In genomic region chr16:15482068-15482747, GRCh38 we compare ENCODE assay signal across 1 cellular context.
TF ChIP-seq lines count a peak whose summit lies in the region.

No MANE protein-coding gene starts in this region.

TF ChIP-seq in K562, 482 proteins besides CTCF, POLR2A, EP300 and RAD21 (continued from another document and continues in another):
- TF ChIP-seq, protein P1, sequence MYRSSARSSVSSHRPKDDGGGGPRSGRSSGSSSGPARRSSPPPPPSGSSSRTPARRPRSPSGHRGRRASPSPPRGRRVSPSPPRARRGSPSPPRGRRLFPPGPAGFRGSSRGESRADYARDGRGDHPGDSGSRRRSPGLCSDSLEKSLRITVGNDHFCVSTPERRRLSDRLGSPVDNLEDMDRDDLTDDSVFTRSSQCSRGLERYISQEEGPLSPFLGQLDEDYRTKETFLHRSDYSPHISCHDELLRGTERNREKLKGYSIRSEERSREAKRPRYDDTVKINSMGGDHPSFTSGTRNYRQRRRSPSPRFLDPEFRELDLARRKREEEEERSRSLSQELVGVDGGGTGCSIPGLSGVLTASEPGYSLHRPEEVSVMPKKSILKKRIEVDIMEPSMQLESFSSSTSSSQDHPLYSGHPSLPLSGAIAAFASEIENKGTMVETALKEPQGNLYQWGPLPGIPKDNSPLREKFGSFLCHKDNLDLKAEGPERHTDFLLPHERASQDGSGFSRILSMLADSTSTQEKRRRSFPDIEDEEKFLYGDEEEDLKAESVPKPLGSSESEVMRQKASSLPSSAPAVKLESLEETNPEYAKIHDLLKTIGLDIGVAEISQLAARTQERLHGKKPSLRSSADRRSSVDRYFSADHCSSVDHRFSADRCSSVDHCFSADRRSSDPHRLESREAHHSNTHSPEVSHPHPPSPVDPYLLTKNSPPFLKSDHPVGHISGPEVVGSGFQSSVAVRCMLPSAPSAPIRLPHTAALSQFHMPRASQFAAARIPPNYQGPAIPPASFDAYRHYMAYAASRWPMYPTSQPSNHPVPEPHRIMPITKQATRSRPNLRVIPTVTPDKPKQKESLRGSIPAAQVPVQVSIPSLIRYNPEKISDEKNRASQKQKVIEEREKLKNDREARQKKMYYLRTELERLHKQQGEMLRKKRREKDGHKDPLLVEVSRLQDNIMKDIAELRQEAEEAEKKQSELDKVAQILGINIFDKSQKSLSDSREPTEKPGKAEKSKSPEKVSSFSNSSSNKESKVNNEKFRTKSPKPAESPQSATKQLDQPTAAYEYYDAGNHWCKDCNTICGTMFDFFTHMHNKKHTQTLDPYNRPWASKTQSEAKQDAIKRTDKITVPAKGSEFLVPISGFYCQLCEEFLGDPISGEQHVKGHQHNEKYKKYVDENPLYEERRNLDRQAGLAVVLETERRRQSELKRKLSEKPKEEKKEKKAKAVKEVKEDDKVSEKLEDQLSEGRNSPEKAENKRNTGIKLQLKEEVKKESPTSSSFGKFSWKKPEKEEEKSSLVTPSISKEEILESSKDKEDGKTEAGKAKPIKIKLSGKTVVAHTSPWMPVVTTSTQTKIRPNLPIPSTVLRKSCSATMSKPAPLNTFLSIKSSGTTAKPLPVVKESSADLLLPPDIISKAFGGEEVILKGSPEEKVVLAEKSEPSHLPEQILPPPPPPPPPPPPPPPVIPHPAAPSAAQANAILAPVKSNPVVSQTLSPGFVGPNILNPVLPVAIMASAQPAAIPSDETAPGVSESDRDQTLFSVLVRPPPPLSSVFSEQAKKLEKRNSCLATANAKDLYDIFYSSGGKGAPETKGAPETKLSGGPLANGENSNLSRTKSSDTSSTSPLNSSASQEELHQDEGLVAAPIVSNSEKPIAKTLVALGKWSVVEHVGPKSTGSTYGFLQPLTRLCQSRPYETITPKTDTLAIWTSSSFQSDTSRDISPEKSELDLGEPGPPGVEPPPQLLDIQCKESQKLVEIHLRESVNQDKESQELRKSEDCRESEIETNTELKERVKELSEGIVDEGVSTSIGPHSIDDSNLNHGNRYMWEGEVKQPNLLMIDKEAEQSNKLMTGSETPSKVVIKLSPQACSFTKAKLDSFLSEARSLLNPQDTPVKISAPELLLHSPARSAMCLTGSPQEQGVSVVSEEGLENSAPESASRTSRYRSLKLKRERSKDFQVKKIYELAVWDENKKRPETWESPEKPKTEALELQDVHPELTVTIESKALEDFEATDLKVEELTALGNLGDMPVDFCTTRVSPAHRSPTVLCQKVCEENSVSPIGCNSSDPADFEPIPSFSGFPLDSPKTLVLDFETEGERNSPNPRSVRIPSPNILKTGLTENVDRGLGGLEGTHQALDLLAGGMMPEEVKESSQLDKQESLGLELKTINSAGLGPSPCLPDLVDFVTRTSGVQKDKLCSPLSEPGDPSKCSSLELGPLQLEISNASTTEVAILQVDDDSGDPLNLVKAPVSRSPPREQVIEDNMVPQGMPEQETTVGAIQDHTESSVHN (IDR thresholded peaks at IDR 0.05; ENCODE audit: borderline replicate concordance in 1 of 2, low read depth in 1 of 2): 0 out of 4 replicates have a peak, but pooled peaks of 1 of the 2 experiments have one; percentile 58
- TF ChIP-seq HLTF (IDR thresholded peaks at IDR 0.05) (no peak), ZEB2 (IDR thresholded peaks at IDR 0.05) (peak; percentile 66), ASH1L (IDR thresholded peaks at IDR 0.05; ENCODE audit: borderline replicate concordance, low read depth, partially characterized antibody) (no peak), MAZ (CRISPR knock-in tag; conservative IDR thresholded peaks at IDR 0.05 in 1 of 2, IDR thresholded peaks at IDR 0.05 in 1 of 2) (no peak), YY1 (IDR thresholded peaks at IDR 0.05; ENCODE audit: borderline replicate concordance in 1 of 3, control insufficient read depth in 1 of 3, extremely low read depth in 1 of 3, insufficient read depth in 3 of 3, insufficient read length in 1 of 3, insufficient replicate concordance in 2 of 3, low read depth in 1 of 3, low read length in 2 of 3) (peak in 1 of 3 experiments; percentile 24), NRF1 (conservative IDR thresholded peaks at IDR 0.05 in 1 of 2, IDR thresholded peaks at IDR 0.05 in 1 of 2) (0 out of 4 replicates have a peak, but pooled peaks of 1 of the 2 experiments have one; percentile 9), ARID1B (IDR thresholded peaks at IDR 0.05) (peak; percentile 50; the same call in 1 of the 2 replicates), COPS2 (conservative IDR thresholded peaks at IDR 0.05) (no peak), CBFA2T3 (IDR thresholded peaks at IDR 0.05) (peak; percentile 80), KLF16 (IDR thresholded peaks at IDR 0.05) (peak; percentile 1; the same call in 1 of the 2 replicates), MAFF (IDR thresholded peaks at IDR 0.05; ENCODE audit: low read length) (no peak), DPF2 (IDR thresholded peaks at IDR 0.05) (peak; percentile 49; the same call in 1 of the 2 replicates), SPI1 (IDR thresholded peaks at IDR 0.05; ENCODE audit: borderline replicate concordance, low read depth, low read length) (0 out of 2 replicates have a peak, but pooled peaks have one; percentile 36), CHD1 (IDR thresholded peaks at IDR 0.05; ENCODE audit: low read length) (no peak), EGR1 (conservative IDR thresholded peaks at IDR 0.05) (no peak), GABPB1 (CRISPR knock-in tag; IDR thresholded peaks at IDR 0.05) (no peak), RFX5 (IDR thresholded peaks at IDR 0.05; ENCODE audit: low read depth, low read length) (no peak), RCOR1 (IDR thresholded peaks at IDR 0.05; ENCODE audit: borderline replicate concordance in 1 of 2, low read depth in 2 of 2, low read length in 2 of 2) (peak in 1 of 2 experiments; percentile 55; a peak in 1 of 4 replicates), TCF3 (CRISPR knock-in tag; IDR thresholded peaks at IDR 0.05) (peak; percentile 33; the same call in 1 of the 2 replicates), RFX7 (CRISPR knock-in tag; IDR thresholded peaks at IDR 0.05) (no peak), KDM1A (IDR thresholded peaks at IDR 0.05) (peak in 1 of 2 experiments; percentile 76; a peak in 2 of 4 replicates), BMI1 (IDR thresholded peaks at IDR 0.05; ENCODE audit: low read length) (no peak), ZFP36 (IDR thresholded peaks at IDR 0.05; ENCODE audit: low read depth, low read length, partially characterized antibody) (no peak), SRSF3 (IDR thresholded peaks at IDR 0.05; ENCODE audit: insufficient read depth, low read length) (no peak), ZBTB1 (CRISPR knock-in tag; IDR thresholded peaks at IDR 0.05; ENCODE audit: borderline replicate concordance, low read depth) (no peak), FOSL1 (tag; conservative IDR thresholded peaks at IDR 0.05) (peak; percentile 87), PTBP1 (IDR thresholded peaks at IDR 0.05; ENCODE audit: low read depth, low read length) (no peak), ZBTB43 (CRISPR knock-in tag; IDR thresholded peaks at IDR 0.05) (no peak), CBFA2T2 (conservative IDR thresholded peaks at IDR 0.05) (peak; percentile 87), MAFK (IDR thresholded peaks at IDR 0.05; ENCODE audit: low read length) (no peak), WHSC1 (IDR thresholded peaks at IDR 0.05; ENCODE audit: low read length) (no peak), BRF1 (IDR thresholded peaks at IDR 0.05; ENCODE audit: borderline replicate concordance, extremely low read depth, insufficient read length) (no peak), ERF (CRISPR knock-in tag; IDR thresholded peaks at IDR 0.05) (no peak), THAP7 (CRISPR knock-in tag; IDR thresholded peaks at IDR 0.05) (no peak), MLX (CRISPR knock-in tag; conservative IDR thresholded peaks at IDR 0.05) (no peak), PYGO2 (tag; IDR thresholded peaks at IDR 0.05) (no peak), SMARCE1 (IDR thresholded peaks at IDR 0.05) (peak; percentile 57; the same call in 1 of the 2 replicates)
- TF ChIP-seq, protein P2, sequence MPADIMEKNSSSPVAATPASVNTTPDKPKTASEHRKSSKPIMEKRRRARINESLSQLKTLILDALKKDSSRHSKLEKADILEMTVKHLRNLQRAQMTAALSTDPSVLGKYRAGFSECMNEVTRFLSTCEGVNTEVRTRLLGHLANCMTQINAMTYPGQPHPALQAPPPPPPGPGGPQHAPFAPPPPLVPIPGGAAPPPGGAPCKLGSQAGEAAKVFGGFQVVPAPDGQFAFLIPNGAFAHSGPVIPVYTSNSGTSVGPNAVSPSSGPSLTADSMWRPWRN (IDR thresholded peaks at IDR 0.05; ENCODE audit: low read depth): no peak
- TF ChIP-seq, protein P3, sequence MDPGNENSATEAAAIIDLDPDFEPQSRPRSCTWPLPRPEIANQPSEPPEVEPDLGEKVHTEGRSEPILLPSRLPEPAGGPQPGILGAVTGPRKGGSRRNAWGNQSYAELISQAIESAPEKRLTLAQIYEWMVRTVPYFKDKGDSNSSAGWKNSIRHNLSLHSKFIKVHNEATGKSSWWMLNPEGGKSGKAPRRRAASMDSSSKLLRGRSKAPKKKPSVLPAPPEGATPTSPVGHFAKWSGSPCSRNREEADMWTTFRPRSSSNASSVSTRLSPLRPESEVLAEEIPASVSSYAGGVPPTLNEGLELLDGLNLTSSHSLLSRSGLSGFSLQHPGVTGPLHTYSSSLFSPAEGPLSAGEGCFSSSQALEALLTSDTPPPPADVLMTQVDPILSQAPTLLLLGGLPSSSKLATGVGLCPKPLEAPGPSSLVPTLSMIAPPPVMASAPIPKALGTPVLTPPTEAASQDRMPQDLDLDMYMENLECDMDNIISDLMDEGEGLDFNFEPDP (CRISPR knock-in tag; IDR thresholded peaks at IDR 0.05): no peak
- TF ChIP-seq, protein P4, sequence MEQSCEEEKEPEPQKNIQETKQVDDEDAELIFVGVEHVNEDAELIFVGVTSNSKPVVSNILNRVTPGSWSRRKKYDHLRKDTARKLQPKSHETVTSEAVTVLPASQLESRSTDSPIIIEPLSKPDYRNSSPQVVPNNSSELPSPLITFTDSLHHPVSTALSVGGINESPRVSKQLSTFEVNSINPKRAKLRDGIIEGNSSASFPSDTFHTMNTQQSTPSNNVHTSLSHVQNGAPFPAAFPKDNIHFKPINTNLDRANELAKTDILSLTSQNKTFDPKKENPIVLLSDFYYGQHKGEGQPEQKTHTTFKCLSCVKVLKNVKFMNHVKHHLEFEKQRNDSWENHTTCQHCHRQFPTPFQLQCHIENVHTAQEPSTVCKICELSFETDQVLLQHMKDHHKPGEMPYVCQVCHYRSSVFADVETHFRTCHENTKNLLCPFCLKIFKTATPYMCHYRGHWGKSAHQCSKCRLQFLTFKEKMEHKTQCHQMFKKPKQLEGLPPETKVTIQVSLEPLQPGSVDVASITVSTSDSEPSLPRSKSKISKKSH (CRISPR knock-in tag; IDR thresholded peaks at IDR 0.05): no peak
- TF ChIP-seq, protein P5, sequence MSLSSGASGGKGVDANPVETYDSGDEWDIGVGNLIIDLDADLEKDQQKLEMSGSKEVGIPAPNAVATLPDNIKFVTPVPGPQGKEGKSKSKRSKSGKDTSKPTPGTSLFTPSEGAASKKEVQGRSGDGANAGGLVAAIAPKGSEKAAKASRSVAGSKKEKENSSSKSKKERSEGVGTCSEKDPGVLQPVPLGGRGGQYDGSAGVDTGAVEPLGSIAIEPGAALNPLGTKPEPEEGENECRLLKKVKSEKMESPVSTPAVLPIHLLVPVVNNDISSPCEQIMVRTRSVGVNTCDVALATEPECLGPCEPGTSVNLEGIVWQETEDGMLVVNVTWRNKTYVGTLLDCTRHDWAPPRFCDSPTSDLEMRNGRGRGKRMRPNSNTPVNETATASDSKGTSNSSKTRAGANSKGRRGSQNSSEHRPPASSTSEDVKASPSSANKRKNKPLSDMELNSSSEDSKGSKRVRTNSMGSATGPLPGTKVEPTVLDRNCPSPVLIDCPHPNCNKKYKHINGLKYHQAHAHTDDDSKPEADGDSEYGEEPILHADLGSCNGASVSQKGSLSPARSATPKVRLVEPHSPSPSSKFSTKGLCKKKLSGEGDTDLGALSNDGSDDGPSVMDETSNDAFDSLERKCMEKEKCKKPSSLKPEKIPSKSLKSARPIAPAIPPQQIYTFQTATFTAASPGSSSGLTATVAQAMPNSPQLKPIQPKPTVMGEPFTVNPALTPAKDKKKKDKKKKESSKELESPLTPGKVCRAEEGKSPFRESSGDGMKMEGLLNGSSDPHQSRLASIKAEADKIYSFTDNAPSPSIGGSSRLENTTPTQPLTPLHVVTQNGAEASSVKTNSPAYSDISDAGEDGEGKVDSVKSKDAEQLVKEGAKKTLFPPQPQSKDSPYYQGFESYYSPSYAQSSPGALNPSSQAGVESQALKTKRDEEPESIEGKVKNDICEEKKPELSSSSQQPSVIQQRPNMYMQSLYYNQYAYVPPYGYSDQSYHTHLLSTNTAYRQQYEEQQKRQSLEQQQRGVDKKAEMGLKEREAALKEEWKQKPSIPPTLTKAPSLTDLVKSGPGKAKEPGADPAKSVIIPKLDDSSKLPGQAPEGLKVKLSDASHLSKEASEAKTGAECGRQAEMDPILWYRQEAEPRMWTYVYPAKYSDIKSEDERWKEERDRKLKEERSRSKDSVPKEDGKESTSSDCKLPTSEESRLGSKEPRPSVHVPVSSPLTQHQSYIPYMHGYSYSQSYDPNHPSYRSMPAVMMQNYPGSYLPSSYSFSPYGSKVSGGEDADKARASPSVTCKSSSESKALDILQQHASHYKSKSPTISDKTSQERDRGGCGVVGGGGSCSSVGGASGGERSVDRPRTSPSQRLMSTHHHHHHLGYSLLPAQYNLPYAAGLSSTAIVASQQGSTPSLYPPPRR (CRISPR knock-in tag; IDR thresholded peaks at IDR 0.05; ENCODE audit: borderline replicate concordance): no peak
- TF ChIP-seq, protein P6, sequence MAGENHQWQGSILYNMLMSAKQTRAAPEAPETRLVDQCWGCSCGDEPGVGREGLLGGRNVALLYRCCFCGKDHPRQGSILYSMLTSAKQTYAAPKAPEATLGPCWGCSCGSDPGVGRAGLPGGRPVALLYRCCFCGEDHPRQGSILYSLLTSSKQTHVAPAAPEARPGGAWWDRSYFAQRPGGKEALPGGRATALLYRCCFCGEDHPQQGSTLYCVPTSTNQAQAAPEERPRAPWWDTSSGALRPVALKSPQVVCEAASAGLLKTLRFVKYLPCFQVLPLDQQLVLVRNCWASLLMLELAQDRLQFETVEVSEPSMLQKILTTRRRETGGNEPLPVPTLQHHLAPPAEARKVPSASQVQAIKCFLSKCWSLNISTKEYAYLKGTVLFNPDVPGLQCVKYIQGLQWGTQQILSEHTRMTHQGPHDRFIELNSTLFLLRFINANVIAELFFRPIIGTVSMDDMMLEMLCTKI (IDR thresholded peaks at IDR 0.05; ENCODE audit: partially characterized antibody): no peak
